ENCODE assay signal across 11 cellular contexts in the genomic region with DNA sequence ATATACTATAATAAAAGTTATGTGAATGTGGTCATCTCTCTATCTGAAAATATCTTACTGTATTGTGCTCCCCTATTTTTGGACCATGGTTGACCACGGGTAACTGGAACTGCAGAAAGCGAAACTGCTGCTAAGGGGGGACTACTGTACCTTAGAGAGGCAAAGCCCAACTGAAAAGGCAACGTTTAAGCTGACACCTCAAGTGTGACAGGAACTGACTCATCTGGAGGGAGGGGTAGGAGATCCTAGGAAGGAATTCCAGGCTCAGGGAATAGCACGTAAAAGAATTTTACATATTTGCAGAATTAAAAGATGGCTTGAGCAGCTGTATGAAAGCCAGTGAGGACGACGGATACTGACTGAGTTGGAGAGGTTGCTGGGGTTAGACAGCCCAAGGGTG. TPM values are rescaled to one million over a fixed set of nuclear protein-coding genes. Genes with fewer than 3 reads are reported as not detected.
DNase-seq lines count a peak whose midpoint lies in the region; ATAC-seq and TF ChIP-seq lines count a peak whose summit lies in the region.
"Had no signal": no experiment of that assay in that cellular context is flagged by ENCODE, and none has a peak within 500 bp of the region (broad histone marks: within the 10 kb centered on the region; RNA-seq: fewer than 3 reads in every experiment).

No MANE protein-coding gene starts in this region.

- H4K20me1 ChIP-seq in osteoblast (ENCODE audit: insufficient read depth, low read length), result no peaks in the 10 kb centered on the region

- H3K36me3 ChIP-seq in osteoblast (ENCODE audit: insufficient read depth, low read length) (no peaks in the 10 kb centered on the region), upper lobe of left lung (no peaks in the 10 kb centered on the region)

- H2AFZ ChIP-seq in osteoblast (ENCODE audit: low read length), result no peak overlapping the region

- CTCF ChIA-PET in WTC11 (lab: Charles Lee), result interaction anchor here (1.0 to 1.4 kb wide), 3 partner anchors 55 to 59 kb away, joined by 3 to 5 read pairs (median 4); no protein-coding TSS in a partner anchor

- no peak for TF ChIP-seq EP300 in upper lobe of left lung (IDR thresholded peaks at IDR 0.05)

- no peaks in the 10 kb centered on the region for H3K27me3 Mint-ChIP-seq in WTC11 (ENCODE audit: low read depth)

- H3K4me2 ChIP-seq in osteoblast (ENCODE audit: insufficient read depth, low read length), result peak overlapping the region; percentile 62

- WGBS in upper lobe of left lung, 2 donors, result 67 to 72% methylated on average over 6 of the region's 6 CpGs

- H3K27ac ChIP-seq in osteoblast (ENCODE audit: low read depth, low read length) (no peak overlapping the region), upper lobe of left lung (no peak overlapping the region)
- H3K27ac ChIP-seq: epithelial cell of prostate had no signal

- DNase-seq in WTC11 (ENCODE audit: low spot score) (no peak), osteoblast (ENCODE audit: insufficient read length, low spot score, missing footprints) (no peak), upper lobe of left lung (no peak), SHP77 treated with DMSO at 0.1 percent for 48 hours (lab: John Stamatoyannopoulos, UW) (no peak), NCI-H2029 (lab: John Stamatoyannopoulos, UW) (no peak), DMS153 (lab: John Stamatoyannopoulos, UW) (no peak)
- DNase-seq: naive thymus-derived CD4-positive, alpha-beta T cell; SIG-M5 had no signal

- H3K9me3 ChIP-seq in osteoblast (ENCODE audit: low read depth, low read length) (no peaks in the 10 kb centered on the region), upper lobe of left lung (no peaks in the 10 kb centered on the region)

- H3K4me1 ChIP-seq in osteoblast (ENCODE audit: insufficient read depth, low read length) (peaks cover 11% of the 10 kb centered on the region), upper lobe of left lung (no peaks in the 10 kb centered on the region)

- H3K9me3 Mint-ChIP-seq in WTC11, result no peaks in the 10 kb centered on the region
- H3K9me3 Mint-ChIP-seq: naive thymus-derived CD4-positive, alpha-beta T cell had no signal

- ATAC-seq in GM18867 (IDR thresholded peaks at IDR 0.05; ENCODE audit: unreplicated experiment), result peak; percentile 63
- ATAC-seq in HG02981 (IDR thresholded peaks at IDR 0.05; ENCODE audit: unreplicated experiment), result peak; percentile 65
- peak; percentile 30 for ATAC-seq in WTC11
- ATAC-seq in upper lobe of left lung (ENCODE audit: low FRiP score in 2 of 2), result no peak
- ATAC-seq: naive thymus-derived CD4-positive, alpha-beta T cell had no signal

- POLR2A ChIA-PET in WTC11 (lab: Charles Lee), result interaction anchor here (0.5 kb wide), 1 partner anchor 217 kb away, joined by 3 read pairs; no protein-coding TSS in a partner anchor

- H3K27me3 ChIP-seq in osteoblast (ENCODE audit: insufficient read depth, low read length) (no peaks in the 10 kb centered on the region), upper lobe of left lung (no peaks in the 10 kb centered on the region)

- H3K4me3 Mint-ChIP-seq in WTC11, result no peak overlapping the region
- H3K4me3 Mint-ChIP-seq: naive thymus-derived CD4-positive, alpha-beta T cell had no signal

- peaks cover 30% of the 10 kb centered on the region for H3K4me1 Mint-ChIP-seq in WTC11
- H3K4me1 Mint-ChIP-seq: naive thymus-derived CD4-positive, alpha-beta T cell had no signal

- H3K36me3 Mint-ChIP-seq in WTC11, result no peaks in the 10 kb centered on the region
- H3K36me3 Mint-ChIP-seq: naive thymus-derived CD4-positive, alpha-beta T cell had no signal

- TF ChIP-seq POLR2A in upper lobe of left lung (IDR thresholded peaks at IDR 0.05), result no peak

- H3K27ac Mint-ChIP-seq in WTC11, result peak overlapping the region; percentile 14
- H3K27ac Mint-ChIP-seq: naive thymus-derived CD4-positive, alpha-beta T cell had no signal

- no peaks in the 10 kb centered on the region for H3K79me2 ChIP-seq in osteoblast (ENCODE audit: insufficient read depth, low read length)

- TF ChIP-seq CTCF in WTC11 (IDR thresholded peaks at IDR 0.05) (no peak), osteoblast (IDR thresholded peaks at IDR 0.05; ENCODE audit: extremely low read depth, low read depth, low read length) (no peak), upper lobe of left lung (IDR thresholded peaks at IDR 0.05) (no peak)

- no peak overlapping the region for H3K4me3 ChIP-seq in osteoblast (ENCODE audit: insufficient read depth, low read length)
- H3K4me3 ChIP-seq in upper lobe of left lung, result no peak overlapping the region

TF ChIP-seq in WTC11, 78 proteins besides CTCF, POLR2A, EP300 and RAD21 (continues in another document):
- no peak for TF ChIP-seq ZNF396 (CRISPR knock-in tag; IDR thresholded peaks at IDR 0.05; ENCODE audit: borderline replicate concordance)
- TF ChIP-seq ZNF317 (CRISPR knock-in tag; IDR thresholded peaks at IDR 0.05; ENCODE audit: borderline replicate concordance, low read depth), result no peak
- no peak for TF ChIP-seq ELF4 (CRISPR knock-in tag; IDR thresholded peaks at IDR 0.05; ENCODE audit: low read depth)
- no peak for TF ChIP-seq ERG (CRISPR knock-in tag; IDR thresholded peaks at IDR 0.05)
- TF ChIP-seq, protein P1, sequence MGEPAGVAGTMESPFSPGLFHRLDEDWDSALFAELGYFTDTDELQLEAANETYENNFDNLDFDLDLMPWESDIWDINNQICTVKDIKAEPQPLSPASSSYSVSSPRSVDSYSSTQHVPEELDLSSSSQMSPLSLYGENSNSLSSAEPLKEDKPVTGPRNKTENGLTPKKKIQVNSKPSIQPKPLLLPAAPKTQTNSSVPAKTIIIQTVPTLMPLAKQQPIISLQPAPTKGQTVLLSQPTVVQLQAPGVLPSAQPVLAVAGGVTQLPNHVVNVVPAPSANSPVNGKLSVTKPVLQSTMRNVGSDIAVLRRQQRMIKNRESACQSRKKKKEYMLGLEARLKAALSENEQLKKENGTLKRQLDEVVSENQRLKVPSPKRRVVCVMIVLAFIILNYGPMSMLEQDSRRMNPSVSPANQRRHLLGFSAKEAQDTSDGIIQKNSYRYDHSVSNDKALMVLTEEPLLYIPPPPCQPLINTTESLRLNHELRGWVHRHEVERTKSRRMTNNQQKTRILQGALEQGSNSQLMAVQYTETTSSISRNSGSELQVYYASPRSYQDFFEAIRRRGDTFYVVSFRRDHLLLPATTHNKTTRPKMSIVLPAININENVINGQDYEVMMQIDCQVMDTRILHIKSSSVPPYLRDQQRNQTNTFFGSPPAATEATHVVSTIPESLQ (CRISPR knock-in tag; IDR thresholded peaks at IDR 0.05), result no peak
- no peak for TF ChIP-seq E2F5 (CRISPR knock-in tag; IDR thresholded peaks at IDR 0.05)
- no peak for TF ChIP-seq NFE2L1 (CRISPR knock-in tag; IDR thresholded peaks at IDR 0.05)
- TF ChIP-seq E2F1 (CRISPR knock-in tag; IDR thresholded peaks at IDR 0.05), result no peak
- TF ChIP-seq STAT6 (CRISPR knock-in tag; conservative IDR thresholded peaks at IDR 0.05; ENCODE audit: low read depth), result no peak

RNA-seq across cellular contexts. Expression of gene ELOVL2, which starts 34.8 kb away (rescaled TPM):
- total RNA-seq in WTC11 (2021) (1.0 to 2.0 TPM (median 1.1 TPM) in 3 replicates), osteoblast (under 0.01 and 0.29 TPM in 2 replicates), upper lobe of left lung (under 1 TPM in 3 of 6 donors, not detected in 3; 0.10 to 0.54 (median 0.31) TPM)
- total RNA-seq: naive thymus-derived CD4-positive, alpha-beta T cell had no signal

Comparison
In these comparisons a context has a peak if more than half of its experiments do, and no peak if none do; other contexts are left out.
1. ATAC-seq: peak in GM18867 (single experiment), HG02981 (single experiment) and WTC11 (single experiment); none in upper lobe of left lung (0 of 2).